In the genomic region with DNA sequence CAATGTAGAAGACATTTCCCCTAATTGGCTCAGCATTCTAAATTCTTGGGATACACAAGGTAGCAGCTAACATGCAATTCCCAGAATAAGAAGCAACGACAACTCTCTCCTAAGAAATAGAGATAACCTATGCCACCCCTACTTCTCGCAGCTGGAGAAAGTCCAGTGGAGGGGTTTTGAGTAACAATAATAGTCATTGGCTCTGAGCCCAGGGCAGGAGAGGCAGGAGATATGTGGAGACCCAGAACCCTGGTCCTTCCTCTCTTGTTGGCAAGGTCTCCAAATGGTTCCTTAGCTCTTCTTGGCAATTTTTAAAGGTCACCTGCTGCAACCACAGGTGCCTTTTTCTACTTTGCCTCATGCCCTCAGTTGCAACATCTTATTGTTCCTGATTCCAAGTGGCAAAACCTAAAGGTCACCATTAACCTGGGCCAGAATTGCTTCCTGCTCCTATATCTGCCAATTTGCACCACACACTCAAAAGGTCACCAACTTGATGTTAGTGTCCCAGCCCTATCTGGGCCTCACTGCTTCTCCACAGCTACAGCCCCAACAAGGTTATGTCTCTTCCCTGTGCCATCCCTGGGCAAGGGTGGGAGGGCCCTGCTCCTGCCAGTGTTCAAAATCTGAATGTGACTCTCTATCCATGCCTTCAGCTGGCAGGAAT, we compare ENCODE assay signal across 25 cellular contexts. TPM values are rescaled to one million over a fixed set of nuclear protein-coding genes. Genes with fewer than 3 reads are reported as not detected.
"Had no signal": no experiment of that assay in that cellular context is flagged by ENCODE, and none has a peak within 500 bp of the region (broad histone marks: within the 10 kb centered on the region; RNA-seq: fewer than 3 reads in every experiment).

No MANE protein-coding gene starts in this region.

- H3K4me2 ChIP-seq: hepatocyte had no signal

- H3K27ac ChIP-seq: heart right ventricle, hepatocyte, ovary, sigmoid colon, spleen, suprapubic skin, thoracic aorta, tibial artery, upper lobe of right lung had no signal

- FAIRE-seq: small intestine, urothelium cell line had no signal

- H3K4me3 ChIP-seq: heart right ventricle, hepatocyte, lung, mucosa of descending colon, ovary, sigmoid colon, spleen, suprapubic skin, thoracic aorta, tibial artery, upper lobe of right lung had no signal

- DNase-seq: heart right ventricle; islet precursor cell; midbrain; mucosa of descending colon; naive thymus-derived CD4-positive, alpha-beta T cell; ovary; retina; right cardiac atrium; sigmoid colon; small intestine; spleen; stimulated activated CD4-positive, alpha-beta T cell treated with anti-CD3 and anti-CD28 coated beads, Interleukin-4, amount 100 ng/mL, for 24 hours; stimulated activated naive CD4-positive, alpha-beta T cell; tibial artery; trophoblast cell; upper lobe of right lung had no signal

- H3K4me1 ChIP-seq: sigmoid colon, spleen, upper lobe of right lung had no signal

- H3K79me2 ChIP-seq: hepatocyte had no signal

- H2AFZ ChIP-seq: hepatocyte had no signal

- H3K36me3 ChIP-seq: heart right ventricle, ovary, sigmoid colon, spleen, suprapubic skin, thoracic aorta, tibial artery, upper lobe of right lung had no signal

- ATAC-seq: heart right ventricle; mucosa of descending colon; naive thymus-derived CD4-positive, alpha-beta T cell; natural killer cell treated with Interleukin-12 subunit alpha and Interleukin-12 subunit beta and Interleukin-15 and Interleukin-18, amount 100 ng/mL, for 72 hours; right cardiac atrium; stimulated activated effector memory CD8-positive, alpha-beta T cell treated with anti-CD3 and anti-CD28 coated beads, Interleukin-12 subunit alpha, Interleukin-12 subunit beta, amount 100 ng/mL, for 72 hours; upper lobe of right lung had no signal

- H3K27me3 ChIP-seq: hepatocyte, ovary, sigmoid colon, spleen, suprapubic skin, tibial artery, upper lobe of right lung had no signal

- H3K9me3 ChIP-seq: heart right ventricle, mucosa of descending colon, ovary, sigmoid colon, suprapubic skin, thoracic aorta, tibial artery, upper lobe of right lung had no signal

RNA-seq across cellular contexts. Expression of a gene that starts 36.7 kb away (rescaled TPM):
- total RNA-seq: kidney epithelial cell; mucosa of descending colon; naive thymus-derived CD4-positive, alpha-beta T cell; natural killer cell treated with Interleukin-12 subunit alpha and Interleukin-12 subunit beta and Interleukin-15 and Interleukin-18, amount 100 ng/mL, for 72 hours; progenitor cell of endocrine pancreas had no signal
- polyA plus RNA-seq: naive thymus-derived CD4-positive, alpha-beta T cell had no signal
